In the genomic region with DNA sequence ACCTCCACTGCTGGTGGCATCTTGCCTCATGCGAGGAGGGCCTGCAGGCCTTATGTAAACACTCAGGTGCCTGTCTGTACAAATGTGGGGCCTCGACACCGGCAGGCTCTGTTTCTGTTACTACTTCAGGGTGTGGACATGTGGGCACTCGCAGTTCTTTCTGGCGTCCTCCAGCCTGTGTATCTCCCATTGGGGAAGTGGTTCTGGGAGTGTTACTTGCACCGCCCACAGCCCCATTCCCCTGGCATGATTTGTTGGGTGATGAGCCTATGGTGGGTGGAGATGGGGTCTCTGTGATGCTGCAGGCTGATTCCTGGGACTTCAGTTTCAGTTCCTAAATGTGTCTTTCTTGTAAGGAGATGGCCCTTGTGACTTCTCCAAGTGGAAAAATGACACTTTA, we compare ENCODE assay signal across 20 cellular contexts.
A peak's percentile ranks its signal among the peaks of the same experiment; 100 is the strongest.
DNase-seq lines count a peak whose midpoint lies in the region; ATAC-seq, FAIRE-seq and TF ChIP-seq lines count a peak whose summit lies in the region.
"Had no signal": no experiment of that assay in that cellular context is flagged by ENCODE, and none has a peak within 500 bp of the region (broad histone marks: within the 10 kb centered on the region; RNA-seq: fewer than 3 reads in every experiment).

No MANE protein-coding gene starts in this region.

- H3K4me1 ChIP-seq in right lobe of liver (no peaks in the 10 kb centered on the region), upper lobe of right lung (peaks cover 5% of the 10 kb centered on the region)
- H3K4me1 ChIP-seq: pancreas had no signal

- H3K4me3 ChIP-seq in right lobe of liver = no peak overlapping the region
- H3K4me3 ChIP-seq in upper lobe of right lung = no peak overlapping the region
- H3K4me3 ChIP-seq: pancreas, vagina had no signal

- ATAC-seq in Right ventricle myocardium inferior (peak; percentile 45), esophagus mucosa (peak; percentile 59), right lobe of liver (peak; percentile 45 to 65 (median 58)), upper lobe of right lung (peak; percentile 90), HG03108 (IDR thresholded peaks at IDR 0.05; ENCODE audit: unreplicated experiment) (no peak)
- ATAC-seq: CD8-positive, alpha-beta T cell; WTC11 had no signal

- H3K36me3 ChIP-seq in right lobe of liver = no peaks in the 10 kb centered on the region
- H3K36me3 ChIP-seq in upper lobe of right lung = no peaks in the 10 kb centered on the region
- H3K36me3 ChIP-seq: pancreas, vagina had no signal

- no peak for FAIRE-seq in RCC 7860 (lab: Jason Lieb, UNC)
- FAIRE-seq: endothelial cell of umbilical vein, pancreas had no signal

- intact Hi-C loops in Right ventricle myocardium inferior (cut with DNase I) = no loop called here
- intact Hi-C loops in cardiac septum (cut with DNase I) = no loop called here
- intact Hi-C loops in right lobe of liver (cut with DNase I) = no loop called here
- intact Hi-C loops in upper lobe of right lung (cut with DNase I) = no loop called here

- H3K27me3 ChIP-seq in right lobe of liver = no peaks in the 10 kb centered on the region
- no peaks in the 10 kb centered on the region for H3K27me3 ChIP-seq in upper lobe of right lung
- H3K27me3 ChIP-seq: pancreas, vagina had no signal

- DNase-seq in Right ventricle myocardium inferior (ENCODE audit: missing footprints) (no peak), cardiac septum (ENCODE audit: low spot score) (no peak), right lobe of liver (no peak), upper lobe of right lung (peak; percentile 82), RCC 7860 (ENCODE audit: low spot score) (no peak)
- no peak for DNase-seq in activated effector memory CD4-positive, alpha-beta T cell treated with anti-CD3 and anti-CD28 coated beads, Interleukin-2, amount 50 U/mL, for 16 hours
- DNase-seq: activated CD8-positive, alpha-beta memory T cell treated with anti-CD3 and anti-CD28 coated beads for 24 hours; CD8-positive, alpha-beta T cell; H9; islet precursor cell; NCI-H146; stimulated activated CD4-positive, alpha-beta T cell treated with anti-CD3 and anti-CD28 coated beads, Interleukin-12 subunit alpha, Interleukin-12 subunit beta, amount 100 ng/mL, for 4 hours; stimulated activated naive CD4-positive, alpha-beta T cell treated with Interleukin-2 at 50 U/mL for 16 hours; SW 1271 had no signal

- TF ChIP-seq CTCF in right lobe of liver (IDR thresholded peaks at IDR 0.05) (no peak), upper lobe of right lung (IDR thresholded peaks at IDR 0.05) (no peak)

- TF ChIP-seq POLR2A in right lobe of liver (IDR thresholded peaks at IDR 0.05) = no peak

- no peak overlapping the region for H3K27ac ChIP-seq in right lobe of liver
- H3K27ac ChIP-seq in upper lobe of right lung = no peak overlapping the region
- H3K27ac ChIP-seq: pancreas, vagina had no signal

- H3K9me3 ChIP-seq in right lobe of liver = no peaks in the 10 kb centered on the region
- no peaks in the 10 kb centered on the region for H3K9me3 ChIP-seq in upper lobe of right lung
- H3K9me3 ChIP-seq: pancreas, vagina had no signal

- 80% methylated on average over 2 of the region's 6 CpGs for WGBS in right lobe of liver (ENCODE audit: insufficient coverage, low coverage, low lambda C conversion rate, missing lambda C conversion rate)
